Comparison of ENCODE assay signal across 17 cellular contexts in genomic region chr10:26700884-26701630, GRCh38. TPM values are rescaled to one million over a fixed set of nuclear protein-coding genes. Genes with fewer than 3 reads are reported as not detected.
A peak's percentile ranks its signal among the peaks of the same experiment; 100 is the strongest.
DNase-seq lines count a peak whose midpoint lies in the region; ATAC-seq and TF ChIP-seq lines count a peak whose summit lies in the region.
"Had no signal": no experiment of that assay in that cellular context is flagged by ENCODE, and none has a peak within 500 bp of the region (broad histone marks: within the 10 kb centered on the region; RNA-seq: fewer than 3 reads in every experiment).

No MANE protein-coding gene starts in this region.

- H3K36me3 Mint-ChIP-seq in stimulated activated naive CD8-positive, alpha-beta T cell treated with anti-CD3 and anti-CD28 coated beads, Interleukin-15, Interleukin-2, amounts not matched to agents 100 ng/mL and 50 ng/mL, for 24 hours (ENCODE audit: low read depth): peaks cover 66% of the 10 kb centered on the region

- H3K27ac ChIP-seq in liver (ENCODE audit: low read depth in 1 of 2, low read length in 2 of 2): no peak overlapping the region

- H3K4me1 ChIP-seq in Loucy (ENCODE audit: insufficient read depth, low read length, poor library complexity, severe bottlenecking) (peaks cover 23% of the 10 kb centered on the region), liver (ENCODE audit: control insufficient read depth in 4 of 4, insufficient read depth in 4 of 4, low read length in 3 of 4) (peaks cover 13 to 41% (median 27%) of the 10 kb centered on the region in 4 donors)

- peaks cover 55% of the 10 kb centered on the region for H3K79me2 ChIP-seq in Loucy (ENCODE audit: insufficient read depth, low read length)

- H3K9me3 Mint-ChIP-seq in stimulated activated naive CD8-positive, alpha-beta T cell treated with anti-CD3 and anti-CD28 coated beads, Interleukin-15, Interleukin-2, amounts not matched to agents 100 ng/mL and 50 ng/mL, for 24 hours: no peaks in the 10 kb centered on the region
- H3K9me3 Mint-ChIP-seq in stimulated activated naive CD8-positive, alpha-beta T cell treated with anti-CD3 and anti-CD28 coated beads, Interleukin-15, amount 100 ng/mL, for 72 hours: no peaks in the 10 kb centered on the region
- H3K9me3 Mint-ChIP-seq: CD8-positive, alpha-beta T cell had no signal

- H4K20me1 ChIP-seq in Loucy (ENCODE audit: insufficient read depth, low read length, poor library complexity, severe bottlenecking): peaks cover 22% of the 10 kb centered on the region

- no peaks in the 10 kb centered on the region for H3F3A ChIP-seq in Loucy (ENCODE audit: low read depth)

- peaks cover 41% of the 10 kb centered on the region for H3K4me1 Mint-ChIP-seq in stimulated activated naive CD8-positive, alpha-beta T cell treated with anti-CD3 and anti-CD28 coated beads, Interleukin-15, Interleukin-2, amounts not matched to agents 100 ng/mL and 50 ng/mL, for 24 hours (ENCODE audit: low read depth)
- H3K4me1 Mint-ChIP-seq in stimulated activated naive CD8-positive, alpha-beta T cell treated with anti-CD3 and anti-CD28 coated beads, Interleukin-15, amount 100 ng/mL, for 72 hours: peaks cover 51% of the 10 kb centered on the region

- TF ChIP-seq RAD21 in liver (IDR thresholded peaks at IDR 0.05): no peak

- peak overlapping the region; percentile 9 for H3K4me3 Mint-ChIP-seq in stimulated activated naive CD8-positive, alpha-beta T cell treated with anti-CD3 and anti-CD28 coated beads, Interleukin-15, Interleukin-2, amounts not matched to agents 100 ng/mL and 50 ng/mL, for 24 hours
- H3K4me3 Mint-ChIP-seq in stimulated activated naive CD8-positive, alpha-beta T cell treated with anti-CD3 and anti-CD28 coated beads, Interleukin-15, amount 100 ng/mL, for 72 hours: peak overlapping the region in 1 of 2 donors; percentile 35
- H3K4me3 Mint-ChIP-seq: CD8-positive, alpha-beta T cell had no signal

- intact Hi-C loops in left cardiac atrium (cut with DNase I): no loop called here

- H3K27ac Mint-ChIP-seq in stimulated activated naive CD8-positive, alpha-beta T cell treated with anti-CD3 and anti-CD28 coated beads, Interleukin-15, Interleukin-2, amounts not matched to agents 100 ng/mL and 50 ng/mL, for 24 hours: peak overlapping the region; percentile 52
- H3K27ac Mint-ChIP-seq in stimulated activated naive CD8-positive, alpha-beta T cell treated with anti-CD3 and anti-CD28 coated beads, Interleukin-15, amount 100 ng/mL, for 72 hours: peak overlapping the region in 1 of 2 donors; percentile 5
- H3K27ac Mint-ChIP-seq: CD8-positive, alpha-beta T cell had no signal

- H3K4me3 ChIP-seq in Loucy (ENCODE audit: low read length, poor library complexity, severe bottlenecking): peak overlapping the region; percentile 24
- no peak overlapping the region for H3K4me3 ChIP-seq in liver (ENCODE audit: low read depth in 1 of 3, low read length in 3 of 3)

- no peak for DNase-seq in stimulated activated naive CD8-positive, alpha-beta T cell treated with anti-CD3 and anti-CD28 coated beads, Interleukin-15, amount 100 ng/mL, for 72 hours
- no peak for DNase-seq in left cardiac atrium
- DNase-seq: CD8-positive, alpha-beta T cell; DMS 273 treated with DMSO at 0.1 percent for 48 hours; EL; KBM-7; MM.1S; NCI-H1105; NCI-H1930; NCI-H2171 treated with DMSO at 0.1 percent for 48 hours; SIG-M5 had no signal

- TF ChIP-seq CTCF in Loucy (conservative IDR thresholded peaks at IDR 0.05; ENCODE audit: low read length) (no peak), liver (IDR thresholded peaks at IDR 0.05; ENCODE audit: low read depth, low read length, missing input control) (no peak)

- no peak overlapping the region for H3K9ac ChIP-seq in Loucy (ENCODE audit: low read depth, low read length, poor library complexity, severe bottlenecking)
- no peak overlapping the region for H3K9ac ChIP-seq in liver (ENCODE audit: low read depth in 1 of 2, low read length in 2 of 2)

- ATAC-seq in stimulated activated naive CD8-positive, alpha-beta T cell treated with anti-CD3 and anti-CD28 coated beads, Interleukin-15, amount 100 ng/mL, for 72 hours: no peak
- no peak for ATAC-seq in left cardiac atrium
- ATAC-seq in HG02610 (IDR thresholded peaks at IDR 0.05; ENCODE audit: unreplicated experiment): no peak
- ATAC-seq in GM18502 (IDR thresholded peaks at IDR 0.05; ENCODE audit: poor library complexity, unreplicated experiment): no peak
- ATAC-seq in HG03378 (IDR thresholded peaks at IDR 0.05; ENCODE audit: unreplicated experiment): no peak
- ATAC-seq: CD8-positive, alpha-beta T cell had no signal

- 42% methylated on average over 4 of the region's 4 CpGs for WGBS in liver

- H2AFZ ChIP-seq in Loucy (ENCODE audit: low read length): no peak overlapping the region

- no peaks in the 10 kb centered on the region for H3K27me3 ChIP-seq in Loucy (ENCODE audit: insufficient read depth, low read length, poor library complexity, severe bottlenecking)
- no peaks in the 10 kb centered on the region for H3K27me3 ChIP-seq in liver (ENCODE audit: control insufficient read depth in 4 of 4, insufficient read depth in 4 of 4, low read length in 3 of 4)

- H3K4me2 ChIP-seq in Loucy (ENCODE audit: low read depth, low read length, poor library complexity, severe bottlenecking): peak overlapping the region; percentile 51

- H3K9me3 ChIP-seq in Loucy (ENCODE audit: insufficient read depth, low read depth, low read length) (no peaks in the 10 kb centered on the region), liver (ENCODE audit: control insufficient read depth in 4 of 4, low read length in 3 of 4) (no peaks in the 10 kb centered on the region)

- no peaks in the 10 kb centered on the region for H3K9me2 ChIP-seq in Loucy (replicated peaks; ENCODE audit: low read depth, low read length)

- H3K27me3 Mint-ChIP-seq in stimulated activated naive CD8-positive, alpha-beta T cell treated with anti-CD3 and anti-CD28 coated beads, Interleukin-15, Interleukin-2, amounts not matched to agents 100 ng/mL and 50 ng/mL, for 24 hours: no peaks in the 10 kb centered on the region
- H3K27me3 Mint-ChIP-seq in stimulated activated naive CD8-positive, alpha-beta T cell treated with anti-CD3 and anti-CD28 coated beads, Interleukin-15, amount 100 ng/mL, for 72 hours: no peaks in the 10 kb centered on the region

- H3K36me3 ChIP-seq in Loucy (ENCODE audit: insufficient read depth, low read length) (peaks cover 6% of the 10 kb centered on the region; the same call in 1 of the 2 replicates), liver (ENCODE audit: control insufficient read depth in 4 of 4, insufficient read depth in 3 of 4, low read depth in 1 of 4, low read length in 3 of 4) (peaks cover 0 to 4% (median 0%) of the 10 kb centered on the region in 4 donors)

TF ChIP-seq in liver, 16 proteins besides CTCF, POLR2A, EP300 and RAD21:
- TF ChIP-seq EGR1 (IDR thresholded peaks at IDR 0.05; ENCODE audit: low read depth in 2 of 2): no peak
- peak; percentile 74 to 83 for TF ChIP-seq HNF4A (conservative IDR thresholded peaks at IDR 0.05)
- TF ChIP-seq REST (IDR thresholded peaks at IDR 0.05): no peak
- TF ChIP-seq FOXA2 (IDR thresholded peaks at IDR 0.05): no peak
- peak; percentile 73 for TF ChIP-seq HNF4G (IDR thresholded peaks at IDR 0.05)
- TF ChIP-seq SP1 (IDR thresholded peaks at IDR 0.05): peak; percentile 53
- no peak for TF ChIP-seq MAX (IDR thresholded peaks at IDR 0.05)
TF ChIP-seq in liver: peak in this region for 3.

RNA-seq across cellular contexts. Expression of gene PDSS1, which starts 3.6 kb away (rescaled TPM):
- 1 to 10 TPM; 7.0 to 7.3 TPM for total RNA-seq in liver
- polyA plus RNA-seq in liver: 1 to 10 TPM; 6.0 to 7.6 TPM
- 1 to 10 TPM; 4.7 to 6.2 TPM for total RNA-seq in left cardiac atrium
